13 cellular contexts compared by ENCODE assay signal in the genomic region with DNA sequence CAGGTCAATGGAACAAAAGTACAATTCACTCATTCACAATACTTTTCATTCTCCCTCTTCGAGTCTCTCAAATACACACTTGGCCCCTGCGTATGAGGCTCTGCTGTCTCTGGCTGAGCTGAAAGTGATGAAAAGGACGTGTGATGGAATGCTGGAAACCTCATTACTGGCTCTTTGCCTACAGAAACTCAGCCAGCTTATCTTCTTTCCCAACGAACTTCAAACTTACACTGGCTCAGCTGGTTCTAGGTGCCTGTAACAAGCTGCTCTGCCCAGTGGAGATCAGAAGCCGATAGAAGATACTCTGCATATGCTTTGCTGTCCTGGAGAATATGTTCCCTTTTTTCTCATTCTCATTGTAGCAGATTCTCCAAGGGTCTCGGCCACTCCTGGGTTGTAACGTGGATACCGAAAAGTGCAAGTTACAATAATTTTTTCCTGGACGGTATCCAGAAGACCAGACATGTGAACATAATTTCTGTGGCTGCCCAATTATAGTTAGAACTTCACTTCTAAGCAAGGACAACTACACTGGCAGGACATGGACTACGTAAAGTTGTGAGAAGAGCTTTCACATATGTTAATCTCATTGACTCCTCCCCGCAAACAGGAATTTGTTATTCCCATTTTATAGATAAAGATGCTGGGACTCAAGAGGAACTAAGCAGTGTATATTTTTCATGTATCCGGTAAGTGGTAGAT.
DNase-seq lines count a peak whose midpoint lies in the region; TF ChIP-seq lines count a peak whose summit lies in the region.
"Had no signal": no experiment of that assay in that cellular context is flagged by ENCODE, and none has a peak within 500 bp of the region (broad histone marks: within the 10 kb centered on the region; RNA-seq: fewer than 3 reads in every experiment).

No MANE protein-coding gene starts in this region.

- H3K4me1 ChIP-seq in left ventricle myocardium inferior (peaks cover 33% of the 10 kb centered on the region), neural progenitor cell (peaks cover 16% of the 10 kb centered on the region)
- H3K4me1 ChIP-seq: SJCRH30 had no signal

- DNase-seq in AG10803 (ENCODE audit: low read depth) (peak; percentile 4), brain microvascular endothelial cell (peak; percentile 24), left ventricle myocardium inferior (peak; percentile 14), pons (ENCODE audit: low spot score) (peak; percentile 45), neural progenitor cell (ENCODE audit: low spot score) (no peak), NCI-H82 treated with DMSO at 0.1 percent for 48 hours (lab: John Stamatoyannopoulos, UW; ENCODE audit: unreplicated experiment) (no peak), NCI-H1048 (lab: John Stamatoyannopoulos, UW) (no peak), SKM-1 treated with dmso at 0.1 percent for 144 hours (lab: John Stamatoyannopoulos, UW; ENCODE audit: unreplicated experiment) (no peak)
- DNase-seq: activated CD4-positive, alpha-beta memory T cell treated with anti-CD3 and anti-CD28 coated beads, Interleukin-2, amount 10 ng/mL, durations not matched to agents 7 days and 5 days; effector CD8-positive, alpha-beta T cell; MV-4-11; SJCRH30; stimulated activated naive B cell treated with anti-CD40 and anti-IgM and Interleukin-4, amounts not matched to agents 10 μg/mL and 1 μg/mL and 100 μg/mL, for 72 hours had no signal

- H3K27me3 Mint-ChIP-seq in neural progenitor cell (ENCODE audit: insufficient read depth, low read depth), result peaks cover 2% of the 10 kb centered on the region
- H3K27me3 Mint-ChIP-seq: activated CD4-positive, alpha-beta memory T cell treated with anti-CD3 and anti-CD28 coated beads, Interleukin-2, amount 10 ng/mL, durations not matched to agents 7 days and 5 days had no signal

- H3K27ac Mint-ChIP-seq in neural progenitor cell, result no peak overlapping the region
- H3K27ac Mint-ChIP-seq: activated CD4-positive, alpha-beta memory T cell treated with anti-CD3 and anti-CD28 coated beads, Interleukin-2, amount 10 ng/mL, durations not matched to agents 7 days and 5 days; stimulated activated naive B cell treated with anti-CD40 and anti-IgM and Interleukin-4, amounts not matched to agents 10 μg/mL and 1 μg/mL and 100 μg/mL, for 72 hours had no signal

- H3K79me2 ChIP-seq in neural progenitor cell (ENCODE audit: low read depth), result no peaks in the 10 kb centered on the region

- H3K4me2 ChIP-seq in neural progenitor cell, result no peak overlapping the region

- H3K4me1 Mint-ChIP-seq in neural progenitor cell, result peaks cover 21% of the 10 kb centered on the region
- H3K4me1 Mint-ChIP-seq: activated CD4-positive, alpha-beta memory T cell treated with anti-CD3 and anti-CD28 coated beads, Interleukin-2, amount 10 ng/mL, durations not matched to agents 7 days and 5 days; stimulated activated naive B cell treated with anti-CD40 and anti-IgM and Interleukin-4, amounts not matched to agents 10 μg/mL and 1 μg/mL and 100 μg/mL, for 72 hours had no signal

- H3K27ac ChIP-seq in brain microvascular endothelial cell, result no peak overlapping the region
- H3K27ac ChIP-seq in left ventricle myocardium inferior (replicated peaks), result peak overlapping the region; percentile 80
- H3K27ac ChIP-seq in neural progenitor cell, result no peak overlapping the region
- H3K27ac ChIP-seq: SJCRH30 had no signal

- TF ChIP-seq CTCF in AG10803 (conservative IDR thresholded peaks at IDR 0.05; ENCODE audit: low read length), result no peak
- TF ChIP-seq CTCF in brain microvascular endothelial cell (IDR thresholded peaks at IDR 0.05; ENCODE audit: low read depth, low read length, missing control alignments), result no peak
- TF ChIP-seq CTCF in left ventricle myocardium inferior (IDR thresholded peaks at IDR 0.05; ENCODE audit: borderline replicate concordance), result no peak
- no peak for TF ChIP-seq CTCF in neural progenitor cell (IDR thresholded peaks at IDR 0.05)

- intact Hi-C loops in left ventricle myocardium inferior (cut with micrococcal nuclease), result no loop called here

- in situ Hi-C loops in brain microvascular endothelial cell (cut with HindIII; ENCODE audit: low pct_ligation_motif_present, low sequenced_read_pairs), result no loop called here

- H3K4me3 ChIP-seq in AG10803 (ENCODE audit: low read length), result no peak overlapping the region
- H3K4me3 ChIP-seq in brain microvascular endothelial cell (ENCODE audit: low read depth, low read length), result no peak overlapping the region
- peak overlapping the region; percentile 43 for H3K4me3 ChIP-seq in left ventricle myocardium inferior
- no peak overlapping the region for H3K4me3 ChIP-seq in neural progenitor cell
- H3K4me3 ChIP-seq: SJCRH30 had no signal

- H3K36me3 ChIP-seq in brain microvascular endothelial cell (replicated peaks) (no peaks in the 10 kb centered on the region), left ventricle myocardium inferior (no peaks in the 10 kb centered on the region), neural progenitor cell (no peaks in the 10 kb centered on the region)
- H3K36me3 ChIP-seq: SJCRH30 had no signal

- no peaks in the 10 kb centered on the region for H3K9me3 Mint-ChIP-seq in neural progenitor cell
- H3K9me3 Mint-ChIP-seq: activated CD4-positive, alpha-beta memory T cell treated with anti-CD3 and anti-CD28 coated beads, Interleukin-2, amount 10 ng/mL, durations not matched to agents 7 days and 5 days had no signal

- no peaks in the 10 kb centered on the region for H3K36me3 Mint-ChIP-seq in neural progenitor cell
- H3K36me3 Mint-ChIP-seq: stimulated activated naive B cell treated with anti-CD40 and anti-IgM and Interleukin-4, amounts not matched to agents 10 μg/mL and 1 μg/mL and 100 μg/mL, for 72 hours had no signal

- H2AFZ ChIP-seq in neural progenitor cell (replicated peaks), result no peak overlapping the region

- no peaks in the 10 kb centered on the region for H4K20me1 ChIP-seq in neural progenitor cell (ENCODE audit: low read depth)

- H3K9ac ChIP-seq in neural progenitor cell, result no peak overlapping the region

- H3K27me3 ChIP-seq in brain microvascular endothelial cell (replicated peaks) (no peaks in the 10 kb centered on the region), left ventricle myocardium inferior (ENCODE audit: low read depth) (no peaks in the 10 kb centered on the region), neural progenitor cell (no peaks in the 10 kb centered on the region)
- H3K27me3 ChIP-seq: SJCRH30 had no signal

- peaks cover 6% of the 10 kb centered on the region for H3F3A ChIP-seq in neural progenitor cell (ENCODE audit: low read depth)

- no peaks in the 10 kb centered on the region for H3K9me3 ChIP-seq in left ventricle myocardium inferior (replicated peaks)
- no peaks in the 10 kb centered on the region for H3K9me3 ChIP-seq in neural progenitor cell (ENCODE audit: low read depth)
- H3K9me3 ChIP-seq: SJCRH30 had no signal

- no peak overlapping the region for H3K4me3 Mint-ChIP-seq in neural progenitor cell
- H3K4me3 Mint-ChIP-seq: activated CD4-positive, alpha-beta memory T cell treated with anti-CD3 and anti-CD28 coated beads, Interleukin-2, amount 10 ng/mL, durations not matched to agents 7 days and 5 days; stimulated activated naive B cell treated with anti-CD40 and anti-IgM and Interleukin-4, amounts not matched to agents 10 μg/mL and 1 μg/mL and 100 μg/mL, for 72 hours had no signal

Comparison
In these comparisons a context has a peak if more than half of its experiments do, and no peak if none do; other contexts are left out.
1. DNase-seq: peak in AG10803 (single experiment), brain microvascular endothelial cell (single experiment), left ventricle myocardium inferior (single experiment) and pons (single experiment); none in neural progenitor cell (single experiment), NCI-H82 treated with DMSO at 0.1 percent for 48 hours (single experiment), NCI-H1048 (single experiment) and SKM-1 treated with dmso at 0.1 percent for 144 hours (single experiment).